11 cellular contexts compared by ENCODE assay signal in genomic region chr12:63294327-63294632, GRCh38.
DNase-seq lines count a peak whose midpoint lies in the region; ATAC-seq, FAIRE-seq and TF ChIP-seq lines count a peak whose summit lies in the region.
"Had no signal": no experiment of that assay in that cellular context is flagged by ENCODE, and none has a peak within 500 bp of the region (broad histone marks: within the 10 kb centered on the region; RNA-seq: fewer than 3 reads in every experiment).

No MANE protein-coding gene starts in this region.

- no peaks in the 10 kb centered on the region for H3K27me3 Mint-ChIP-seq in activated naive CD4-positive, alpha-beta T cell treated with anti-CD3 and anti-CD28 coated beads for 36 hours (ENCODE audit: low read depth)

- no peaks in the 10 kb centered on the region for H3K9me3 Mint-ChIP-seq in activated naive CD4-positive, alpha-beta T cell treated with anti-CD3 and anti-CD28 coated beads for 36 hours

- no peaks in the 10 kb centered on the region for H3K36me3 Mint-ChIP-seq in activated naive CD4-positive, alpha-beta T cell treated with anti-CD3 and anti-CD28 coated beads for 36 hours (ENCODE audit: low read depth)
- H3K36me3 Mint-ChIP-seq: activated naive CD4-positive, alpha-beta T cell treated with anti-CD3 and anti-CD28 coated beads, Interleukin-2, amount 50 U/mL, for 24 hours had no signal

- H3K9ac ChIP-seq in endothelial cell of umbilical vein (replicated peaks; ENCODE audit: extremely low read depth, insufficient read depth, low read length), result peak overlapping the region; percentile 70
- H3K9ac ChIP-seq: BLaER1 had no signal

- no peak for TF ChIP-seq CTCF in endothelial cell of umbilical vein (IDR thresholded peaks at IDR 0.05; ENCODE audit: extremely low read depth in 1 of 2, insufficient read depth in 1 of 2, low read depth in 1 of 2, low read length in 2 of 2)

- H4K20me1 ChIP-seq in endothelial cell of umbilical vein (replicated peaks; ENCODE audit: control insufficient read depth, extremely low read depth, insufficient read depth, low read length), result no peaks in the 10 kb centered on the region
- H4K20me1 ChIP-seq: BLaER1 had no signal

- no peak overlapping the region for H3K4me3 Mint-ChIP-seq in activated naive CD4-positive, alpha-beta T cell treated with anti-CD3 and anti-CD28 coated beads for 36 hours
- H3K4me3 Mint-ChIP-seq: activated naive CD4-positive, alpha-beta T cell treated with anti-CD3 and anti-CD28 coated beads, Interleukin-2, amount 50 U/mL, for 24 hours had no signal

- peak overlapping the region; percentile 36 for H2AFZ ChIP-seq in endothelial cell of umbilical vein (ENCODE audit: low read depth, low read length)

- WGBS in aorta, 2 donors, result 0 to 2% methylated on average over 1 of the region's 1 CpG

- H3K79me2 ChIP-seq in endothelial cell of umbilical vein (ENCODE audit: control insufficient read depth, insufficient read depth, low read length), result no peaks in the 10 kb centered on the region

- H3K27ac ChIP-seq in endothelial cell of umbilical vein (ENCODE audit: insufficient read depth, low read depth, low read length) (peak overlapping the region; percentile 93), aorta (ENCODE audit: low read depth in 1 of 2, low read length in 2 of 2) (no peak overlapping the region)
- H3K27ac ChIP-seq: BLaER1 had no signal

- no peak for TF ChIP-seq POLR2A in endothelial cell of umbilical vein (IDR thresholded peaks at IDR 0.05; ENCODE audit: low read depth, low read length)

- peak overlapping the region; percentile 80 for H3K4me2 ChIP-seq in endothelial cell of umbilical vein (ENCODE audit: insufficient read depth, low read length)
- H3K4me2 ChIP-seq: BLaER1 had no signal

- no peaks in the 10 kb centered on the region for H3K9me1 ChIP-seq in endothelial cell of umbilical vein (replicated peaks; ENCODE audit: control insufficient read depth, extremely low read depth, insufficient read depth, low read length)

- no TSS peak for BruUV-seq in endothelial cell of umbilical vein (replicated peaks; lab: Mats Ljungman, UMichigan)

- CTCF ChIA-PET in endothelial cell of umbilical vein (lab: Charles Lee), result interaction anchor here (1.0 to 1.2 kb wide), 2 partner anchors 22 to 142 kb away, joined by 3 to 4 read pairs; no protein-coding TSS in a partner anchor
- CTCF ChIA-PET in activated naive CD4-positive, alpha-beta T cell treated with anti-CD3 and anti-CD28 coated beads for 36 hours (lab: Charles Lee), result no interaction called here

- DNase-seq in A172 (ENCODE audit: low spot score) (peak; percentile 75), HT1080 (ENCODE audit: low read depth) (peak; percentile 81), endothelial cell of umbilical vein (ENCODE audit: low read depth, low spot score) (peak; percentile 92), posterior vena cava (ENCODE audit: low spot score) (no peak), NCI-H446 (lab: John Stamatoyannopoulos, UW) (no peak), aorta (no peak)
- DNase-seq in activated naive CD4-positive, alpha-beta T cell treated with anti-CD3 and anti-CD28 coated beads for 36 hours, result no peak
- DNase-seq: NCI-H2081 treated with DMSO at 0.1 percent for 48 hours had no signal

- ATAC-seq in GM21390 (IDR thresholded peaks at IDR 0.05; ENCODE audit: unreplicated experiment) (peak; percentile 80), aorta (ENCODE audit: low FRiP score) (no peak)

- dilution Hi-C loops in endothelial cell of umbilical vein (cut with MboI; ENCODE audit: extremely low pct_ligation_motif_present, low sequenced_read_pairs), result no loop called here

- no peaks in the 10 kb centered on the region for H3K4me1 Mint-ChIP-seq in activated naive CD4-positive, alpha-beta T cell treated with anti-CD3 and anti-CD28 coated beads for 36 hours (ENCODE audit: low read depth)
- H3K4me1 Mint-ChIP-seq: activated naive CD4-positive, alpha-beta T cell treated with anti-CD3 and anti-CD28 coated beads, Interleukin-2, amount 50 U/mL, for 24 hours had no signal

- H3K27ac Mint-ChIP-seq in activated naive CD4-positive, alpha-beta T cell treated with anti-CD3 and anti-CD28 coated beads for 36 hours, result no peak overlapping the region
- H3K27ac Mint-ChIP-seq: activated naive CD4-positive, alpha-beta T cell treated with anti-CD3 and anti-CD28 coated beads, Interleukin-2, amount 50 U/mL, for 24 hours had no signal

- intact Hi-C loops in endothelial cell of umbilical vein (cut with micrococcal nuclease) (loop anchor here (1.0 to 5.0 kb wide), 4 partner anchors 106 to 623 kb away; partner anchors contain the start of genes DPY19L2 and RXYLT1), posterior vena cava (cut with DNase I) (no loop called here), aorta (cut with DNase I) (no loop called here)
- intact Hi-C loops in activated naive CD4-positive, alpha-beta T cell treated with anti-CD3 and anti-CD28 coated beads for 36 hours (cut with micrococcal nuclease), result no loop called here

- H3K9me3 ChIP-seq in endothelial cell of umbilical vein (replicated peaks; ENCODE audit: control insufficient read depth, insufficient read depth, low read length) (no peaks in the 10 kb centered on the region), aorta (ENCODE audit: control insufficient read depth, low read length) (no peaks in the 10 kb centered on the region)
- H3K9me3 ChIP-seq: BLaER1 had no signal

- H3K36me3 ChIP-seq in endothelial cell of umbilical vein (ENCODE audit: control insufficient read depth in 2 of 2, extremely low read depth in 1 of 2, insufficient read depth in 2 of 2, low read length in 2 of 2) (no peaks in the 10 kb centered on the region), aorta (ENCODE audit: control insufficient read depth in 1 of 2, insufficient read depth in 2 of 2, low read length in 1 of 2) (no peaks in the 10 kb centered on the region)
- H3K36me3 ChIP-seq: BLaER1 had no signal

- peaks cover 0 to 3% of the 10 kb centered on the region in 2 experiments for H3K27me3 ChIP-seq in endothelial cell of umbilical vein (ENCODE audit: control insufficient read depth in 2 of 2, insufficient read depth in 2 of 2, low read length in 2 of 2)
- no peaks in the 10 kb centered on the region for H3K27me3 ChIP-seq in aorta (ENCODE audit: control insufficient read depth in 1 of 2, insufficient read depth in 2 of 2, low read length in 1 of 2)
- H3K27me3 ChIP-seq: BLaER1 had no signal

- peak; percentile 88 for FAIRE-seq in endothelial cell of umbilical vein (lab: Jason Lieb, UNC)

- H3K4me3 ChIP-seq in endothelial cell of umbilical vein (replicated peaks in 1 of 3; ENCODE audit: insufficient read depth in 1 of 3, low read depth in 1 of 3, low read length in 3 of 3) (no peak overlapping the region), aorta (ENCODE audit: low read length in 2 of 2) (no peak overlapping the region)
- H3K4me3 ChIP-seq: BLaER1 had no signal

- POLR2A ChIA-PET in endothelial cell of umbilical vein (lab: Charles Lee), result no interaction called here

- peaks cover 22% of the 10 kb centered on the region for H3K4me1 ChIP-seq in endothelial cell of umbilical vein (ENCODE audit: control insufficient read depth, extremely low read depth, insufficient read depth, low read length)
- H3K4me1 ChIP-seq in aorta (ENCODE audit: control insufficient read depth in 1 of 2, insufficient read depth in 2 of 2, low read length in 2 of 2), result peaks cover 2 to 4% of the 10 kb centered on the region in 2 donors
- H3K4me1 ChIP-seq: BLaER1 had no signal

TF ChIP-seq in endothelial cell of umbilical vein, 7 proteins besides CTCF, POLR2A, EP300 and RAD21:
- no peak for TF ChIP-seq GATA2 (IDR thresholded peaks at IDR 0.05; ENCODE audit: insufficient read depth, insufficient read length, low read depth, low read length)
- TF ChIP-seq FOS (IDR thresholded peaks at IDR 0.05; ENCODE audit: borderline replicate concordance, insufficient read depth, low read length), result peak; percentile 91
- no peak for TF ChIP-seq EZH2 (IDR thresholded peaks at IDR 0.05; ENCODE audit: borderline replicate concordance, low read depth, low read length, severe bottlenecking)
- peak; percentile 94 for TF ChIP-seq JUN (IDR thresholded peaks at IDR 0.05; ENCODE audit: borderline replicate concordance, insufficient read depth, insufficient read length, low read depth)
- TF ChIP-seq POLR2AphosphoS5 (IDR thresholded peaks at IDR 0.05; ENCODE audit: insufficient read depth, low read depth, low read length), result peak; percentile 52
- TF ChIP-seq MAX (IDR thresholded peaks at IDR 0.05; ENCODE audit: insufficient read depth, insufficient read length), result no peak
- no peak for TF ChIP-seq MYC (IDR thresholded peaks at IDR 0.05; ENCODE audit: low read depth, low read length)

Comparison
In these comparisons a context has a peak if more than half of its experiments do, and no peak if none do; other contexts are left out.
1. DNase-seq: peak in A172 (single experiment), HT1080 (single experiment) and endothelial cell of umbilical vein (single experiment); none in activated naive CD4-positive, alpha-beta T cell treated with anti-CD3 and anti-CD28 coated beads for 36 hours (single experiment), posterior vena cava (single experiment), NCI-H446 (0 of 2) and aorta (0 of 2).